ENCODE assay signal across 10 cellular contexts in genomic region chr17:2777242-2777867, GRCh38. TPM values are rescaled to one million over a fixed set of nuclear protein-coding genes. Genes with fewer than 3 reads are reported as not detected.
A peak's percentile ranks its signal among the peaks of the same experiment; 100 is the strongest.
DNase-seq lines count a peak whose midpoint lies in the region; ATAC-seq and TF ChIP-seq lines count a peak whose summit lies in the region.
"Had no signal": no experiment of that assay in that cellular context is flagged by ENCODE, and none has a peak within 500 bp of the region (broad histone marks: within the 10 kb centered on the region; RNA-seq: fewer than 3 reads in every experiment).

No MANE protein-coding gene starts in this region.

- H2BK15ac ChIP-seq in mesenchymal stem cell (ENCODE audit: low read depth, poor library complexity, severe bottlenecking), result no peak overlapping the region

- H3K4me3 ChIP-seq in BE2C (ENCODE audit: low read depth, low read length) (peak overlapping the region; percentile 60), mesenchymal stem cell (ENCODE audit: insufficient read depth in 1 of 2, low read depth in 1 of 2, low read length in 2 of 2) (no peak overlapping the region), coronary artery (no peak overlapping the region)
- H3K4me3 ChIP-seq: ascending aorta had no signal

- no peak overlapping the region for H3K27ac ChIP-seq in mesenchymal stem cell (ENCODE audit: low read length, poor library complexity, severe bottlenecking)
- H3K27ac ChIP-seq in coronary artery, result no peak overlapping the region
- H3K27ac ChIP-seq: ascending aorta had no signal

- TF ChIP-seq CTCF in BE2C (IDR thresholded peaks at IDR 0.05; ENCODE audit: low read depth, low read length), result no peak
- no peak for TF ChIP-seq CTCF in coronary artery (IDR thresholded peaks at IDR 0.05)

- peak overlapping the region; percentile 22 for H3K4me3 Mint-ChIP-seq in activated naive CD8-positive, alpha-beta T cell treated with anti-CD3 and anti-CD28 coated beads, Interleukin-2, amount 10 ng/mL, durations not matched to agents 7 days and 5 days

- H4K8ac ChIP-seq in mesenchymal stem cell (ENCODE audit: low read length), result no peak overlapping the region

- H2AFZ ChIP-seq in mesenchymal stem cell (ENCODE audit: low read depth, low read length), result no peak overlapping the region

- H2BK12ac ChIP-seq in mesenchymal stem cell (ENCODE audit: low read length in 2 of 2), result no peak overlapping the region

- no peak for DNase-seq in BE2C
- DNase-seq in activated naive CD8-positive, alpha-beta T cell treated with anti-CD3 and anti-CD28 coated beads, Interleukin-2, amount 10 ng/mL, durations not matched to agents 7 days and 5 days, result no peak
- no peak for DNase-seq in mesenchymal stem cell
- no peak for DNase-seq in coronary artery (ENCODE audit: low spot score)

- no peak overlapping the region for H4K91ac ChIP-seq in mesenchymal stem cell (ENCODE audit: low read length)

- H3K27ac Mint-ChIP-seq in activated naive CD8-positive, alpha-beta T cell treated with anti-CD3 and anti-CD28 coated beads, Interleukin-2, amount 10 ng/mL, durations not matched to agents 7 days and 5 days, result no peak overlapping the region

- no peaks in the 10 kb centered on the region for H3K36me3 Mint-ChIP-seq in activated naive CD8-positive, alpha-beta T cell treated with anti-CD3 and anti-CD28 coated beads, Interleukin-2, amount 10 ng/mL, durations not matched to agents 7 days and 5 days

- peak overlapping the region in 1 of 2 experiments; percentile 50 for H3K14ac ChIP-seq in mesenchymal stem cell (ENCODE audit: low read length in 2 of 2)

- H2BK120ac ChIP-seq in mesenchymal stem cell (ENCODE audit: low read depth, low read length), result no peak overlapping the region

- H3K9ac ChIP-seq in ES-I3 (ENCODE audit: low read depth, low read length) (peak overlapping the region; percentile 92), mesenchymal stem cell (ENCODE audit: low read length) (no peak overlapping the region)

- no peak overlapping the region for H3K4ac ChIP-seq in mesenchymal stem cell (ENCODE audit: low read depth in 1 of 2, low read length in 2 of 2)

- H2AK5ac ChIP-seq in mesenchymal stem cell (ENCODE audit: low read length, severe bottlenecking), result no peak overlapping the region

- no peaks in the 10 kb centered on the region for H3K79me1 ChIP-seq in mesenchymal stem cell (replicated peaks; ENCODE audit: low read length, poor library complexity, severe bottlenecking)

- H3K4me2 ChIP-seq in mesenchymal stem cell (ENCODE audit: low read length, poor library complexity, severe bottlenecking), result peak overlapping the region; percentile 81

- 45% methylated on average over 9 of the region's 11 CpGs for WGBS in mesenchymal stem cell

- POLR2A ChIA-PET in activated naive CD8-positive, alpha-beta T cell treated with anti-CD3 and anti-CD28 coated beads, Interleukin-2, amount 10 ng/mL, durations not matched to agents 7 days and 5 days (lab: Charles Lee), result no interaction called here

- H3K27me3 ChIP-seq in BE2C, result no peaks in the 10 kb centered on the region
- H3K27me3 ChIP-seq in mesenchymal stem cell (ENCODE audit: control insufficient read depth in 1 of 2, insufficient read depth in 1 of 2, low read length in 2 of 2), result peaks cover 54 to 56% of the 10 kb centered on the region in 2 experiments
- H3K27me3 ChIP-seq: ascending aorta had no signal

- H3K36me3 ChIP-seq in BE2C, result no peaks in the 10 kb centered on the region
- no peaks in the 10 kb centered on the region for H3K36me3 ChIP-seq in ES-I3 (ENCODE audit: insufficient read depth, low read length)
- peaks cover 0 to 2% of the 10 kb centered on the region in 2 experiments for H3K36me3 ChIP-seq in mesenchymal stem cell (ENCODE audit: control insufficient read depth in 1 of 2, insufficient read depth in 2 of 2, low read depth in 1 of 2, low read length in 2 of 2)
- H3K36me3 ChIP-seq: ascending aorta had no signal

- H3K9me3 ChIP-seq in BE2C (no peaks in the 10 kb centered on the region), ES-I3 (ENCODE audit: control insufficient read depth, insufficient read depth, low read length) (no peaks in the 10 kb centered on the region), mesenchymal stem cell (ENCODE audit: control insufficient read depth, low read length) (no peaks in the 10 kb centered on the region)
- H3K9me3 ChIP-seq: ascending aorta had no signal

- no peak overlapping the region for H2BK5ac ChIP-seq in mesenchymal stem cell (ENCODE audit: low read depth, low read length, poor library complexity, severe bottlenecking)

- H3K4me1 ChIP-seq in BE2C, result no peaks in the 10 kb centered on the region
- H3K4me1 ChIP-seq in ES-I3 (ENCODE audit: insufficient read depth, low read length), result no peaks in the 10 kb centered on the region; the same call in 1 of the 2 replicates
- H3K4me1 ChIP-seq in mesenchymal stem cell (ENCODE audit: control insufficient read depth, insufficient read depth, low read depth, low read length), result peaks cover 21% of the 10 kb centered on the region
- H3K4me1 ChIP-seq: ascending aorta had no signal

- peaks cover 44% of the 10 kb centered on the region for H3K27me3 Mint-ChIP-seq in activated naive CD8-positive, alpha-beta T cell treated with anti-CD3 and anti-CD28 coated beads, Interleukin-2, amount 10 ng/mL, durations not matched to agents 7 days and 5 days

- peaks cover 2% of the 10 kb centered on the region for H3K4me1 Mint-ChIP-seq in activated naive CD8-positive, alpha-beta T cell treated with anti-CD3 and anti-CD28 coated beads, Interleukin-2, amount 10 ng/mL, durations not matched to agents 7 days and 5 days

- no peak overlapping the region for H3K23ac ChIP-seq in mesenchymal stem cell (ENCODE audit: low read length in 2 of 2)

- no peak for ATAC-seq in activated naive CD8-positive, alpha-beta T cell treated with anti-CD3 and anti-CD28 coated beads, Interleukin-2, amount 10 ng/mL, durations not matched to agents 7 days and 5 days (ENCODE audit: low read depth)
- ATAC-seq in GM19463 (IDR thresholded peaks at IDR 0.05; ENCODE audit: unreplicated experiment), result no peak
- ATAC-seq in GM21717 (IDR thresholded peaks at IDR 0.05; ENCODE audit: unreplicated experiment), result no peak
- ATAC-seq in HG03139 (IDR thresholded peaks at IDR 0.05; ENCODE audit: unreplicated experiment), result no peak

- no peaks in the 10 kb centered on the region for H3K9me3 Mint-ChIP-seq in activated naive CD8-positive, alpha-beta T cell treated with anti-CD3 and anti-CD28 coated beads, Interleukin-2, amount 10 ng/mL, durations not matched to agents 7 days and 5 days

- no peak overlapping the region for H3K18ac ChIP-seq in mesenchymal stem cell (ENCODE audit: low read depth in 1 of 2, low read length in 2 of 2)

RNA-seq across cellular contexts. Expression of gene RAP1GAP2, which starts 18.9 kb away (rescaled TPM):
- polyA plus RNA-seq in BE2C (2012; ENCODE audit: insufficient read depth, insufficient read length, low read depth), result 52.5 TPM
- 1 to 10 TPM; 4.0 to 4.8 TPM for total RNA-seq in activated naive CD8-positive, alpha-beta T cell treated with anti-CD3 and anti-CD28 coated beads, Interleukin-2, amount 10 ng/mL, durations not matched to agents 7 days and 5 days
- 0.10 TPM for polyA plus RNA-seq in mesenchymal stem cell (2013, experiment 1 of 2)
- polyA plus RNA-seq in mesenchymal stem cell (2013, experiment 2 of 2), result 0.14 TPM

RNA-seq across cellular contexts. Expression of gene CCDC92B, which starts 27.9 kb away (rescaled TPM):
- 9.4 TPM for polyA plus RNA-seq in BE2C (2012; ENCODE audit: insufficient read depth, insufficient read length, low read depth)
- total RNA-seq in activated naive CD8-positive, alpha-beta T cell treated with anti-CD3 and anti-CD28 coated beads, Interleukin-2, amount 10 ng/mL, durations not matched to agents 7 days and 5 days, result under 1 TPM; 0.08 to 0.09 TPM
- polyA plus RNA-seq in mesenchymal stem cell (2013, experiment 1 of 2), result not detected
- polyA plus RNA-seq in mesenchymal stem cell (2013, experiment 2 of 2), result not detected
- total RNA-seq: ascending aorta, glomerular endothelial cell had no signal
